Comparison of ENCODE assay signal across 1 cellular context in genomic region chr6:17311595-17312311, GRCh38.
TF ChIP-seq lines count a peak whose summit lies in the region.

No MANE protein-coding gene starts in this region.

TF ChIP-seq in HepG2, 621 proteins besides CTCF, POLR2A, EP300 and RAD21 (continued from another document and continues in another):
- peak; percentile 68; the same call in 1 of the 2 replicates for TF ChIP-seq ARID4A (CRISPR knock-in tag; IDR thresholded peaks at IDR 0.05; ENCODE audit: borderline replicate concordance)
- peak; percentile 67; the same call in 1 of the 2 replicates for TF ChIP-seq TBX3 (IDR thresholded peaks at IDR 0.05; ENCODE audit: borderline replicate concordance)
- TF ChIP-seq ZMYM2 (CRISPR knock-in tag; IDR thresholded peaks at IDR 0.05): peak; percentile 93
- TF ChIP-seq, protein P1, sequence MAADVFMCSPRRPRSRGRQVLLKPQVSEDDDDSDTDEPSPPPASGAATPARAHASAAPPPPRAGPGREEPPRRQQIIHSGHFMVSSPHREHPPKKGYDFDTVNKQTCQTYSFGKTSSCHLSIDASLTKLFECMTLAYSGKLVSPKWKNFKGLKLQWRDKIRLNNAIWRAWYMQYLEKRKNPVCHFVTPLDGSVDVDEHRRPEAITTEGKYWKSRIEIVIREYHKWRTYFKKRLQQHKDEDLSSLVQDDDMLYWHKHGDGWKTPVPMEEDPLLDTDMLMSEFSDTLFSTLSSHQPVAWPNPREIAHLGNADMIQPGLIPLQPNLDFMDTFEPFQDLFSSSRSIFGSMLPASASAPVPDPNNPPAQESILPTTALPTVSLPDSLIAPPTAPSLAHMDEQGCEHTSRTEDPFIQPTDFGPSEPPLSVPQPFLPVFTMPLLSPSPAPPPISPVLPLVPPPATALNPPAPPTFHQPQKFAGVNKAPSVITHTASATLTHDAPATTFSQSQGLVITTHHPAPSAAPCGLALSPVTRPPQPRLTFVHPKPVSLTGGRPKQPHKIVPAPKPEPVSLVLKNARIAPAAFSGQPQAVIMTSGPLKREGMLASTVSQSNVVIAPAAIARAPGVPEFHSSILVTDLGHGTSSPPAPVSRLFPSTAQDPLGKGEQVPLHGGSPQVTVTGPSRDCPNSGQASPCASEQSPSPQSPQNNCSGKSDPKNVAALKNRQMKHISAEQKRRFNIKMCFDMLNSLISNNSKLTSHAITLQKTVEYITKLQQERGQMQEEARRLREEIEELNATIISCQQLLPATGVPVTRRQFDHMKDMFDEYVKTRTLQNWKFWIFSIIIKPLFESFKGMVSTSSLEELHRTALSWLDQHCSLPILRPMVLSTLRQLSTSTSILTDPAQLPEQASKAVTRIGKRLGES (CRISPR knock-in tag; IDR thresholded peaks at IDR 0.05; ENCODE audit: borderline replicate concordance): no peak
- no peak for TF ChIP-seq STAT6 (CRISPR knock-in tag; IDR thresholded peaks at IDR 0.05; ENCODE audit: borderline replicate concordance)
- TF ChIP-seq IKZF1 (IDR thresholded peaks at IDR 0.05): no peak
- TF ChIP-seq, protein P2, sequence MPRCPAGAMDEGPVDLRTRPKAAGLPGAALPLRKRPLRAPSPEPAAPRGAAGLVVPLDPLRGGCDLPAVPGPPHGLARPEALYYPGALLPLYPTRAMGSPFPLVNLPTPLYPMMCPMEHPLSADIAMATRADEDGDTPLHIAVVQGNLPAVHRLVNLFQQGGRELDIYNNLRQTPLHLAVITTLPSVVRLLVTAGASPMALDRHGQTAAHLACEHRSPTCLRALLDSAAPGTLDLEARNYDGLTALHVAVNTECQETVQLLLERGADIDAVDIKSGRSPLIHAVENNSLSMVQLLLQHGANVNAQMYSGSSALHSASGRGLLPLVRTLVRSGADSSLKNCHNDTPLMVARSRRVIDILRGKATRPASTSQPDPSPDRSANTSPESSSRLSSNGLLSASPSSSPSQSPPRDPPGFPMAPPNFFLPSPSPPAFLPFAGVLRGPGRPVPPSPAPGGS (CRISPR knock-in tag; IDR thresholded peaks at IDR 0.05): peak; percentile 70
- no peak for TF ChIP-seq ZNF720 (CRISPR knock-in tag; IDR thresholded peaks at IDR 0.05)
- TF ChIP-seq RCOR2 (CRISPR knock-in tag; IDR thresholded peaks at IDR 0.05): peak; percentile 82; the same call in 1 of the 2 replicates
- peak; percentile 77; the same call in 1 of the 2 replicates for TF ChIP-seq ZNF547 (CRISPR knock-in tag; IDR thresholded peaks at IDR 0.05)
- peak; percentile 96 for TF ChIP-seq CBX5 (CRISPR knock-in tag; IDR thresholded peaks at IDR 0.05; ENCODE audit: borderline replicate concordance)
- TF ChIP-seq KDM1A (CRISPR knock-in tag; IDR thresholded peaks at IDR 0.05): no peak
- TF ChIP-seq ZNF329 (CRISPR knock-in tag; IDR thresholded peaks at IDR 0.05; ENCODE audit: low read depth): no peak
- no peak for TF ChIP-seq NONO (IDR thresholded peaks at IDR 0.05)
- TF ChIP-seq NONO (CRISPR knock-in tag; conservative IDR thresholded peaks at IDR 0.05): peak; percentile 65; the same call in 1 of the 2 replicates
- TF ChIP-seq PRPF4 (IDR thresholded peaks at IDR 0.05; ENCODE audit: low read depth, low read length, poor library complexity, severe bottlenecking): no peak
- TF ChIP-seq ZNF441 (CRISPR knock-in tag; IDR thresholded peaks at IDR 0.05; ENCODE audit: borderline replicate concordance): peak; percentile 91
- TF ChIP-seq, protein P3, sequence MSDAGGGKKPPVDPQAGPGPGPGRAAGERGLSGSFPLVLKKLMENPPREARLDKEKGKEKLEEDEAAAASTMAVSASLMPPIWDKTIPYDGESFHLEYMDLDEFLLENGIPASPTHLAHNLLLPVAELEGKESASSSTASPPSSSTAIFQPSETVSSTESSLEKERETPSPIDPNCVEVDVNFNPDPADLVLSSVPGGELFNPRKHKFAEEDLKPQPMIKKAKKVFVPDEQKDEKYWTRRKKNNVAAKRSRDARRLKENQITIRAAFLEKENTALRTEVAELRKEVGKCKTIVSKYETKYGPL (CRISPR knock-in tag; IDR thresholded peaks at IDR 0.05): no peak; the same call in none of the 2 replicates
- no peak; the same call in 1 of the 2 replicates for TF ChIP-seq SIX4 (CRISPR knock-in tag; IDR thresholded peaks at IDR 0.05)
- peak; percentile 87 for TF ChIP-seq MYPOP (CRISPR knock-in tag; IDR thresholded peaks at IDR 0.05)
- TF ChIP-seq MED13 (CRISPR knock-in tag; IDR thresholded peaks at IDR 0.05): no peak
- 0 out of 2 replicates have a peak, but pooled peaks have one; percentile 35 for TF ChIP-seq REL (CRISPR knock-in tag; conservative IDR thresholded peaks at IDR 0.05)
- no peak for TF ChIP-seq RARG (CRISPR knock-in tag; IDR thresholded peaks at IDR 0.05; ENCODE audit: low read depth)
- peak; percentile 67 for TF ChIP-seq GATAD1 (CRISPR knock-in tag; IDR thresholded peaks at IDR 0.05)
- TF ChIP-seq ZNF296 (CRISPR knock-in tag; conservative IDR thresholded peaks at IDR 0.05): no peak
- 0 out of 2 replicates have a peak, but pooled peaks have one; percentile 71 for TF ChIP-seq IRF1 (CRISPR knock-in tag; IDR thresholded peaks at IDR 0.05; ENCODE audit: low read depth)
- TF ChIP-seq KLF15 (CRISPR knock-in tag; IDR thresholded peaks at IDR 0.05; ENCODE audit: borderline replicate concordance): no peak
- TF ChIP-seq ZNF850 (CRISPR knock-in tag; conservative IDR thresholded peaks at IDR 0.05): no peak
- TF ChIP-seq, protein P4, sequence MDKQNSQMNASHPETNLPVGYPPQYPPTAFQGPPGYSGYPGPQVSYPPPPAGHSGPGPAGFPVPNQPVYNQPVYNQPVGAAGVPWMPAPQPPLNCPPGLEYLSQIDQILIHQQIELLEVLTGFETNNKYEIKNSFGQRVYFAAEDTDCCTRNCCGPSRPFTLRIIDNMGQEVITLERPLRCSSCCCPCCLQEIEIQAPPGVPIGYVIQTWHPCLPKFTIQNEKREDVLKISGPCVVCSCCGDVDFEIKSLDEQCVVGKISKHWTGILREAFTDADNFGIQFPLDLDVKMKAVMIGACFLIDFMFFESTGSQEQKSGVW (CRISPR knock-in tag; IDR thresholded peaks at IDR 0.05; ENCODE audit: borderline replicate concordance): no peak
- TF ChIP-seq ZBTB8A (CRISPR knock-in tag; IDR thresholded peaks at IDR 0.05; ENCODE audit: borderline replicate concordance, low read depth): peak; percentile 26; the same call in 1 of the 2 replicates
- TF ChIP-seq KDM4B (CRISPR knock-in tag; IDR thresholded peaks at IDR 0.05): peak; percentile 62
- peak; percentile 97 for TF ChIP-seq BORCS8-MEF2B (CRISPR knock-in tag; IDR thresholded peaks at IDR 0.05)
- TF ChIP-seq ZBTB40 (IDR thresholded peaks at IDR 0.05): no peak
- TF ChIP-seq ZBTB40 (CRISPR knock-in tag; IDR thresholded peaks at IDR 0.05): peak; percentile 91
